In the genomic region with DNA sequence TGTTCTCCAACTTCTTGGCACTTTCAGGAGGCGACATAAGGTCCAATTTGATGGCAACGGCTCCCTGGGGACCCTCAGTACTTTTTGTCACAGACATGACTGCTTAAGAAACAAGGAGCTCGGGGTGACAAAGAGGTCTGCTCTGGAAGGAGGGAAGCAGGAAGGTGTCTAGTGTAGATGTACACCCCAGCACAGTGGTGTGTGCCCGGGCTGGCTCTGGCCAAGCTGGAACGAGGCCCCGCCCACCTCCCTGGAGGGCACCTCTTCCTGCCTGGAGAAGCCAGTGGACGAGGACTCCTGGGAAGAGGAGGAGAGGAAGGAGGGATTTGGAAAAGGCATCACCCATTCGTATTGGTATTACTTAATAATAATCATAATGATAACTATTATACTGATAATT, we compare ENCODE assay signal across 25 cellular contexts. TPM values are rescaled to one million over a fixed set of nuclear protein-coding genes. Genes with fewer than 3 reads are reported as not detected.
DNase-seq lines count a peak whose midpoint lies in the region; ATAC-seq and TF ChIP-seq lines count a peak whose summit lies in the region.
"Had no signal": no experiment of that assay in that cellular context is flagged by ENCODE, and none has a peak within 500 bp of the region (broad histone marks: within the 10 kb centered on the region; RNA-seq: fewer than 3 reads in every experiment).

A gene (minus strand): TSS at position 196 of the 400 bp plus-strand sequence. CDS start 99 bp downstream, at position 97.

- H3K4me3 ChIP-seq in right atrium auricular region, result no peak within 1 kb of the TSS
- no peak within 1 kb of the TSS for H3K4me3 ChIP-seq in esophagus muscularis mucosa
- no peak within 1 kb of the TSS for H3K4me3 ChIP-seq in Karpas-422 (ENCODE audit: low read length)

- TF ChIP-seq POLR2A in esophagus muscularis mucosa (IDR thresholded peaks at IDR 0.05; ENCODE audit: low read depth), result no peak

- H3K27ac Mint-ChIP-seq in osteocyte (ENCODE audit: unreplicated experiment), result no peak within 1 kb of the TSS
- H3K27ac Mint-ChIP-seq in activated CD8-positive, alpha-beta T cell treated with anti-CD3 and anti-CD28 coated beads, Interleukin-2, amount 10 ng/mL, durations not matched to agents 7 days and 5 days, result no peak within 1 kb of the TSS
- H3K27ac Mint-ChIP-seq: CD8-positive, alpha-beta memory T cell had no signal

- no peaks in the 10 kb centered on the region for H3K27me3 ChIP-seq in right atrium auricular region
- H3K27me3 ChIP-seq in esophagus muscularis mucosa, result peaks cover 0 to 4% (median 0%) of the 10 kb centered on the region in 4 donors
- no peaks in the 10 kb centered on the region for H3K27me3 ChIP-seq in Karpas-422 (ENCODE audit: low read length)

- intact Hi-C loops in Right ventricle myocardium superior (cut with DNase I) (no loop called here), esophagus muscularis mucosa (cut with DNase I) (no loop called here)

- CTCF ChIA-PET in activated CD8-positive, alpha-beta T cell treated with anti-CD3 and anti-CD28 coated beads, Interleukin-2, amount 10 ng/mL, durations not matched to agents 7 days and 5 days (lab: Charles Lee), result no interaction called here

- H4K20me1 ChIP-seq in Karpas-422 (ENCODE audit: insufficient read depth, low read depth, low read length), result no peaks in the 10 kb centered on the region

- TF ChIP-seq EP300 in esophagus muscularis mucosa (IDR thresholded peaks at IDR 0.05), result no peak

- no peaks in the 10 kb centered on the region for H3K9me2 ChIP-seq in Karpas-422 (replicated peaks; ENCODE audit: insufficient read depth, low read length)

- H3K36me3 ChIP-seq in right atrium auricular region (no peaks in the 10 kb centered on the region), esophagus muscularis mucosa (no peaks in the 10 kb centered on the region), Karpas-422 (ENCODE audit: insufficient read depth, low read length) (no peaks in the 10 kb centered on the region)

- no peak within 1 kb of the TSS for H3K4me2 ChIP-seq in Karpas-422 (ENCODE audit: low read depth, low read length, poor library complexity, severe bottlenecking)

- H3K27ac ChIP-seq in right atrium auricular region (no peak within 1 kb of the TSS), esophagus muscularis mucosa (replicated peaks in 1 of 4) (no peak within 1 kb of the TSS), Karpas-422 (ENCODE audit: low read length) (no peak within 1 kb of the TSS)

- H3K9me3 Mint-ChIP-seq in osteocyte (ENCODE audit: unreplicated experiment), result no peaks in the 10 kb centered on the region
- no peaks in the 10 kb centered on the region for H3K9me3 Mint-ChIP-seq in activated CD8-positive, alpha-beta T cell treated with anti-CD3 and anti-CD28 coated beads, Interleukin-2, amount 10 ng/mL, durations not matched to agents 7 days and 5 days (ENCODE audit: insufficient read depth)
- H3K9me3 Mint-ChIP-seq: CD8-positive, alpha-beta memory T cell had no signal

- no peak within 1 kb of the TSS for H3K9ac ChIP-seq in Karpas-422 (ENCODE audit: low read length)

- no peak for DNase-seq in Right ventricle myocardium superior
- DNase-seq in right atrium auricular region (ENCODE audit: low spot score), result no peak
- DNase-seq in esophagus muscularis mucosa (ENCODE audit: extremely low spot score), result peak; percentile 50
- peak; percentile 76 for DNase-seq in osteocyte (ENCODE audit: extremely low spot score, unreplicated experiment)
- no peak for DNase-seq in Karpas-422
- DNase-seq in SKM-1 treated with dmso at 0.1 percent for 144 hours (lab: John Stamatoyannopoulos, UW; ENCODE audit: unreplicated experiment), result no peak
- DNase-seq in activated CD8-positive, alpha-beta T cell treated with anti-CD3 and anti-CD28 coated beads, Interleukin-2, amount 10 ng/mL, durations not matched to agents 7 days and 5 days, result no peak
- DNase-seq in RKO (ENCODE audit: low spot score), result no peak
- DNase-seq: 8988T; AML-193; CD8-positive, alpha-beta memory T cell; EL; GF-D8; GOT3; HCEC 1CT; KG1; NCI-H1105; NCI-H146; NCI-H2029; NCI-H345; NCI-H524; NCI-H774; NK-92 treated with Interleukin-12 subunit alpha and Interleukin-12 subunit beta, amount 100 ng/mL, for 24 hours had no signal

- H3K4me1 ChIP-seq in right atrium auricular region (peaks cover 0 to 14% of the 10 kb centered on the region in 2 donors), esophagus muscularis mucosa (peaks cover 4 to 12% (median 10%) of the 10 kb centered on the region in 4 donors), Karpas-422 (ENCODE audit: low read length) (no peaks in the 10 kb centered on the region; the same call in 1 of the 2 replicates)

- POLR2A ChIA-PET in activated CD8-positive, alpha-beta T cell treated with anti-CD3 and anti-CD28 coated beads, Interleukin-2, amount 10 ng/mL, durations not matched to agents 7 days and 5 days (lab: Charles Lee), result no interaction called here

- no peaks in the 10 kb centered on the region for H3K36me3 Mint-ChIP-seq in osteocyte (ENCODE audit: unreplicated experiment)
- no peaks in the 10 kb centered on the region for H3K36me3 Mint-ChIP-seq in activated CD8-positive, alpha-beta T cell treated with anti-CD3 and anti-CD28 coated beads, Interleukin-2, amount 10 ng/mL, durations not matched to agents 7 days and 5 days (ENCODE audit: low read depth)
- H3K36me3 Mint-ChIP-seq: CD8-positive, alpha-beta memory T cell had no signal

- TF ChIP-seq CTCF in right atrium auricular region (IDR thresholded peaks at IDR 0.05) (no peak), esophagus muscularis mucosa (IDR thresholded peaks at IDR 0.05) (no peak), osteocyte (IDR thresholded peaks at IDR 0.05) (no peak)

- no peaks in the 10 kb centered on the region for H3K79me2 ChIP-seq in Karpas-422 (ENCODE audit: low read length)

- peak; percentile 47 for ATAC-seq in Right ventricle myocardium superior (ENCODE audit: poor library complexity)
- ATAC-seq in activated CD8-positive, alpha-beta T cell treated with anti-CD3 and anti-CD28 coated beads, Interleukin-2, amount 10 ng/mL, durations not matched to agents 7 days and 5 days, result no peak
- ATAC-seq: SK-N-SH treated with all-trans-retinoic acid at 6 μM for 48 hours had no signal

- no peak within 1 kb of the TSS for H3K4me3 Mint-ChIP-seq in osteocyte (ENCODE audit: unreplicated experiment)
- H3K4me3 Mint-ChIP-seq in activated CD8-positive, alpha-beta T cell treated with anti-CD3 and anti-CD28 coated beads, Interleukin-2, amount 10 ng/mL, durations not matched to agents 7 days and 5 days, result no peak within 1 kb of the TSS
- H3K4me3 Mint-ChIP-seq: CD8-positive, alpha-beta memory T cell had no signal

- H3K9me3 ChIP-seq in right atrium auricular region (no peaks in the 10 kb centered on the region), esophagus muscularis mucosa (no peaks in the 10 kb centered on the region), Karpas-422 (ENCODE audit: low read length) (no peaks in the 10 kb centered on the region)

- 67% methylated on average over 8 of the region's 8 CpGs for WGBS in esophagus muscularis mucosa

- H3K4me1 Mint-ChIP-seq in osteocyte (ENCODE audit: unreplicated experiment), result no peaks in the 10 kb centered on the region
- no peaks in the 10 kb centered on the region for H3K4me1 Mint-ChIP-seq in activated CD8-positive, alpha-beta T cell treated with anti-CD3 and anti-CD28 coated beads, Interleukin-2, amount 10 ng/mL, durations not matched to agents 7 days and 5 days (ENCODE audit: low read depth)
- H3K4me1 Mint-ChIP-seq: CD8-positive, alpha-beta memory T cell had no signal

- peaks cover 47% of the 10 kb centered on the region for H3K27me3 Mint-ChIP-seq in osteocyte (ENCODE audit: unreplicated experiment)
- H3K27me3 Mint-ChIP-seq in activated CD8-positive, alpha-beta T cell treated with anti-CD3 and anti-CD28 coated beads, Interleukin-2, amount 10 ng/mL, durations not matched to agents 7 days and 5 days (ENCODE audit: low read depth), result peaks cover 27% of the 10 kb centered on the region

- no peak within 1 kb of the TSS for H2AFZ ChIP-seq in Karpas-422 (ENCODE audit: low read length)

RNA-seq across cellular contexts. Expression of the gene that starts here (rescaled TPM):
- total RNA-seq in Right ventricle myocardium superior (1.2 TPM), right atrium auricular region (not detected), esophagus muscularis mucosa (not detected), osteocyte (not detected in 2 replicates)
- total RNA-seq in Karpas-422 (2014; rRNA removed; shearing (Covaris generic); ENCODE audit: low replicate concordance), result not detected in 2 replicates
- total RNA-seq in activated CD8-positive, alpha-beta T cell treated with anti-CD3 and anti-CD28 coated beads, Interleukin-2, amount 10 ng/mL, durations not matched to agents 7 days and 5 days, result not detected
- total RNA-seq: CD8-positive, alpha-beta memory T cell; HT1080 had no signal

Comparison
In these comparisons a context has a peak if more than half of its experiments do, and no peak if none do; other contexts are left out.
1. Peak in DNase-seq in esophagus muscularis mucosa; RNA of the gene not detected or under 1 TPM.
2. Peak in DNase-seq in osteocyte; RNA of the gene not detected or under 1 TPM.